8 cellular contexts compared by ENCODE assay signal in genomic region chr1:183185941-183186490, GRCh38. TPM values are rescaled to one million over a fixed set of nuclear protein-coding genes. Genes with fewer than 3 reads are reported as not detected.
DNase-seq lines count a peak whose midpoint lies in the region; ATAC-seq and TF ChIP-seq lines count a peak whose summit lies in the region.

Gene LAMC2, plus strand, starts transcription at chr1:183186264. Its CDS starts 89 bp downstream, at chr1:183186353.

- DNase-seq in COR-L47 (lab: John Stamatoyannopoulos, UW), result peak; percentile 29
- peak; percentile 33 for DNase-seq in NCI-H2081 treated with DMSO at 0.1 percent for 48 hours (lab: John Stamatoyannopoulos, UW)
- no peak for DNase-seq in chondrocyte (ENCODE audit: low spot score)
- DNase-seq in lower lobe of right lung, result peak; percentile 72
- DNase-seq in ureter (ENCODE audit: low spot score), result peak; percentile 76
- no peak for DNase-seq in HuH-7 (ENCODE audit: low spot score)

- no peaks in the 10 kb centered on the region for H3K9me3 Mint-ChIP-seq in chondrocyte (ENCODE audit: low read depth)

- H3K27ac Mint-ChIP-seq in chondrocyte (ENCODE audit: unreplicated experiment), result peak within 1 kb of the TSS; percentile 61

- H3K27ac ChIP-seq in lower lobe of right lung, result peak within 1 kb of the TSS; percentile 61

- TF ChIP-seq CTCF in chondrocyte (IDR thresholded peaks at IDR 0.05), result peak; percentile 76
- TF ChIP-seq CTCF in lower lobe of right lung (IDR thresholded peaks at IDR 0.05), result peak; percentile 29

- ATAC-seq in lower lobe of right lung (peak; percentile 95 to 98), GM19324 (IDR thresholded peaks at IDR 0.05; ENCODE audit: low FRiP score, unreplicated experiment) (no peak), HG03521 (IDR thresholded peaks at IDR 0.05; ENCODE audit: unreplicated experiment) (no peak)

- H3K36me3 ChIP-seq in lower lobe of right lung, result no peaks in the 10 kb centered on the region

- H3K36me3 Mint-ChIP-seq in chondrocyte (ENCODE audit: low read depth), result no peaks in the 10 kb centered on the region

- intact Hi-C loops in lower lobe of right lung (cut with DNase I), result no loop called here

- H3K4me3 ChIP-seq in lower lobe of right lung, result peak within 1 kb of the TSS; percentile 50

- no peaks in the 10 kb centered on the region for H3K9me3 ChIP-seq in lower lobe of right lung

- H3K27me3 Mint-ChIP-seq in chondrocyte (ENCODE audit: low read depth), result no peaks in the 10 kb centered on the region

- H3K4me3 Mint-ChIP-seq in chondrocyte (ENCODE audit: unreplicated experiment), result peak within 1 kb of the TSS; percentile 72

- peaks cover 29% of the 10 kb centered on the region for H3K4me1 Mint-ChIP-seq in chondrocyte (ENCODE audit: low read depth)

- peaks cover 4% of the 10 kb centered on the region for H3K4me1 ChIP-seq in lower lobe of right lung

- no peaks in the 10 kb centered on the region for H3K27me3 ChIP-seq in lower lobe of right lung (ENCODE audit: low read depth)

RNA-seq across cellular contexts. Expression of gene LAMC2, which starts in this region (rescaled TPM):
- 13.8 to 20.1 TPM (median 14.5 TPM) in 3 replicates for total RNA-seq in chondrocyte
- 24.9 TPM for total RNA-seq in lower lobe of right lung
- 14.5 TPM for total RNA-seq in ureter

Comparison
In these comparisons a context has a peak if more than half of its experiments do, and no peak if none do; other contexts are left out.
1. DNase-seq: peak in COR-L47 (single experiment), NCI-H2081 treated with DMSO at 0.1 percent for 48 hours (single experiment), lower lobe of right lung (single experiment) and ureter (single experiment); none in chondrocyte (single experiment) and HuH-7 (single experiment).
2. ATAC-seq: peak in lower lobe of right lung (2 of 2); none in GM19324 (single experiment) and HG03521 (single experiment).